Comparison of ENCODE assay signal across 11 cellular contexts in the genomic region with DNA sequence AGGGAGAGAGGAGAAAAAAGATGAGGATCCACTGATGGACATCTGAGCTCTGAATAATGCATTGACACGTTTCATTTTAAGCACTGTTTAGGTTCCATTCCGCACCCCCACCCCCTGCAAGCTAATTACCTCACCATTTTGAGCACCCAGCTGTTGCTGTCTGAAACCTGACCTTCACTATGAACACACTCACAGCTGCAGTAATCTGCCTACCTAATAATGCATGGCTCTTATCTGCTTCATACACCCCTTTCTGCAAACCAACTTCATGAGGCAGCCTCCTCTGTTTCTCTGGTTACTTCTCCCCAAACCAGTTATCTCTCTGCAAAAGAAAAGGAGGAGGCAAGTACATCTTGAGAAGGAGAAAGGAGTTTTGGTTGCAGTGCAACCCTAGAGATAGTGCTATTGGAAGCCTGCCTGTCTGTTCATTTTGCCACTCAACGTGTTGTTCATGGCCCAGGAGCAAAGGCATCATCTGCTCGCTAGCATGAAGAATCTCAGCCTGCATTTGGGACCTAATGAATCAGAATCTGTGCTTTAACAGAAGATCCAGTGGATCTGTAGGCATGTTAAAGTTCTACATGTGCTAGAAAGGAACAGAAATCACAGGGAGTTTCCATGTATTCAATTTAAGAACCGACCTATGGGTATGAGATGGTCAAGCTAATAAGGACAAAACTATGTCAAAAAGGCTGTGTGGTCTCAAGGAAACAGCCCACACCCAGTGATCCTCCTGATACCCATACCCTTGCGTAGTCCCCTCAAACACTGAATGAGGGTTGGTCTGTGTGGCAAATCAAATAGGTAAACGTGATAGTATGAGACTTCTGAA.
A peak's percentile ranks its signal among the peaks of the same experiment; 100 is the strongest.
DNase-seq lines count a peak whose midpoint lies in the region; ATAC-seq and TF ChIP-seq lines count a peak whose summit lies in the region.
"Had no signal": no experiment of that assay in that cellular context is flagged by ENCODE, and none has a peak within 500 bp of the region (broad histone marks: within the 10 kb centered on the region; RNA-seq: fewer than 3 reads in every experiment).

No MANE protein-coding gene starts in this region.

- H3K4me3 ChIP-seq in vagina, result no peak overlapping the region
- H3K4me3 ChIP-seq: left lung had no signal

- no peak for TF ChIP-seq CTCF in vagina (IDR thresholded peaks at IDR 0.05)

- intact Hi-C loops in vagina (cut with DNase I), result no loop called here

- TF ChIP-seq POLR2A in vagina (IDR thresholded peaks at IDR 0.05), result no peak

- ATAC-seq in GM18909 (IDR thresholded peaks at IDR 0.05; ENCODE audit: poor library complexity, unreplicated experiment) (peak; percentile 79), HG02642 (IDR thresholded peaks at IDR 0.05; ENCODE audit: poor library complexity, unreplicated experiment) (peak; percentile 62), left lobe of liver (no peak)

- no peaks in the 10 kb centered on the region for H3K36me3 ChIP-seq in vagina
- H3K36me3 ChIP-seq: left lung had no signal

- H3K4me1 ChIP-seq in vagina, result peaks cover 12% of the 10 kb centered on the region

- peak; percentile 96 for DNase-seq in NCI-H2171 treated with DMSO at 0.1 percent for 48 hours (lab: John Stamatoyannopoulos, UW)
- peak; percentile 41 for DNase-seq in iris pigment epithelial cell (ENCODE audit: low read depth)
- DNase-seq in vagina (ENCODE audit: extremely low spot score in 2 of 2), result no peak
- no peak for DNase-seq in hippocampal formation (lab: John Stamatoyannopoulos, UW)
- no peak for DNase-seq in left lobe of liver (ENCODE audit: low spot score)
- DNase-seq: activated naive CD4-positive, alpha-beta T cell treated with anti-CD3 and anti-CD28 coated beads, Interleukin-2, amount 50 U/mL, for 16 hours; left lung; NCI-H2081 treated with DMSO at 0.1 percent for 48 hours; right cardiac atrium had no signal

- no peaks in the 10 kb centered on the region for H3K9me3 ChIP-seq in vagina
- H3K9me3 ChIP-seq: left lung had no signal

- H3K27me3 ChIP-seq in vagina, result no peaks in the 10 kb centered on the region
- H3K27me3 ChIP-seq: left lung had no signal

- H3K27ac ChIP-seq in vagina, result no peak overlapping the region

Comparison
In these comparisons a context has a peak if more than half of its experiments do, and no peak if none do; other contexts are left out.
1. DNase-seq: peak in NCI-H2171 treated with DMSO at 0.1 percent for 48 hours (single experiment) and iris pigment epithelial cell (single experiment); none in vagina (0 of 2), hippocampal formation (0 of 2) and left lobe of liver (single experiment).